In genomic region chr12:14454098-14454907, GRCh38 we compare ENCODE assay signal across 8 cellular contexts.
DNase-seq lines count a peak whose midpoint lies in the region; ATAC-seq and TF ChIP-seq lines count a peak whose summit lies in the region.

No MANE protein-coding gene starts in this region.

- peak; percentile 76 to 77 for ATAC-seq in activated naive CD4-positive, alpha-beta T cell treated with anti-CD3 and anti-CD28 coated beads, Interleukin-2, amount 50 U/mL, for 72 hours

- H3K9me3 Mint-ChIP-seq in HFFc6 (no peaks in the 10 kb centered on the region), immature natural killer cell (no peaks in the 10 kb centered on the region)
- H3K9me3 Mint-ChIP-seq in activated naive CD4-positive, alpha-beta T cell treated with anti-CD3 and anti-CD28 coated beads, Interleukin-2, amount 50 U/mL, for 72 hours: peaks cover 9 to 12% of the 10 kb centered on the region in 2 donors

- H3K27ac Mint-ChIP-seq in HFFc6 (no peak overlapping the region), immature natural killer cell (peak overlapping the region; percentile 64 to 89 (median 76))
- peak overlapping the region; percentile 57 to 82 for H3K27ac Mint-ChIP-seq in activated naive CD4-positive, alpha-beta T cell treated with anti-CD3 and anti-CD28 coated beads, Interleukin-2, amount 50 U/mL, for 72 hours

- H3K4me1 Mint-ChIP-seq in HFFc6 (ENCODE audit: low read depth) (peaks cover 19% of the 10 kb centered on the region), immature natural killer cell (peaks cover 48 to 67% of the 10 kb centered on the region in 2 donors)

- intact Hi-C loops in posterior cingulate gyrus (cut with DNase I): no loop called here

- peak; percentile 27 for DNase-seq in stimulated activated CD4-positive, alpha-beta T cell treated with anti-CD3 and anti-CD28 coated beads, Interleukin-15, amount 100 ng/mL, for 24 hours
- DNase-seq in stimulated activated CD4-positive, alpha-beta T cell treated with anti-CD3 and anti-CD28 coated beads, Interleukin-4, amount 100 ng/mL, for 1 hour: no peak
- DNase-seq in HFFc6 (peak; percentile 50), NCI-H510A treated with DMSO at 0.1 percent for 48 hours (lab: John Stamatoyannopoulos, UW) (peak; percentile 35), immature natural killer cell (peak; percentile 24 to 45 (median 37)), C1 segment of cervical spinal cord (lab: John Stamatoyannopoulos, UW) (no peak), posterior cingulate gyrus (no peak)
- DNase-seq in activated naive CD4-positive, alpha-beta T cell treated with anti-CD3 and anti-CD28 coated beads, Interleukin-2, amount 50 U/mL, for 72 hours (ENCODE audit: low spot score in 2 of 2): peak in 1 of 2 donors; percentile 13

- no peak overlapping the region for H3K4me3 Mint-ChIP-seq in HFFc6
- H3K4me3 Mint-ChIP-seq in immature natural killer cell: peak overlapping the region in 4 of 5 donors; percentile 27 to 43 (median 38)

- H3K27me3 Mint-ChIP-seq in HFFc6 (ENCODE audit: insufficient read depth) (no peaks in the 10 kb centered on the region), immature natural killer cell (ENCODE audit: low read depth in 3 of 3) (peaks cover 0 to 2% (median 0%) of the 10 kb centered on the region in 3 donors)

- H3K36me3 Mint-ChIP-seq in HFFc6 (ENCODE audit: low read depth) (peaks cover 28% of the 10 kb centered on the region; the same call in 1 of the 2 replicates), immature natural killer cell (peaks cover 8 to 40% (median 28%) of the 10 kb centered on the region in 3 donors)
- H3K36me3 Mint-ChIP-seq in activated naive CD4-positive, alpha-beta T cell treated with anti-CD3 and anti-CD28 coated beads, Interleukin-2, amount 50 U/mL, for 72 hours: peaks cover 32 to 65% of the 10 kb centered on the region in 2 donors

- peak; percentile 74 for TF ChIP-seq CTCF in HFFc6 (IDR thresholded peaks at IDR 0.05)

Comparison
In these comparisons a context has a peak if more than half of its experiments do, and no peak if none do; other contexts are left out.
1. DNase-seq: peak in stimulated activated CD4-positive, alpha-beta T cell treated with anti-CD3 and anti-CD28 coated beads, Interleukin-15, amount 100 ng/mL, for 24 hours (single experiment), HFFc6 (single experiment), NCI-H510A treated with DMSO at 0.1 percent for 48 hours (single experiment) and immature natural killer cell (3 of 3); none in stimulated activated CD4-positive, alpha-beta T cell treated with anti-CD3 and anti-CD28 coated beads, Interleukin-4, amount 100 ng/mL, for 1 hour (single experiment), C1 segment of cervical spinal cord (0 of 14) and posterior cingulate gyrus (0 of 10).